ENCODE assay signal across 9 cellular contexts in genomic region chr7:47327698-47328391, GRCh38.
DNase-seq lines count a peak whose midpoint lies in the region; ATAC-seq, FAIRE-seq and TF ChIP-seq lines count a peak whose summit lies in the region.
"Had no signal": no experiment of that assay in that cellular context is flagged by ENCODE, and none has a peak within 500 bp of the region (broad histone marks: within the 10 kb centered on the region; RNA-seq: fewer than 3 reads in every experiment).

No MANE protein-coding gene starts in this region.

- no peaks in the 10 kb centered on the region for H3K9me3 ChIP-seq in hepatocyte (ENCODE audit: low read depth)
- no peaks in the 10 kb centered on the region for H3K9me3 ChIP-seq in psoas muscle
- H3K9me3 ChIP-seq: neutrophil had no signal

- peak overlapping the region; percentile 75 for H3K4me2 ChIP-seq in hepatocyte

- TF ChIP-seq CTCF in hepatocyte (IDR thresholded peaks at IDR 0.05; ENCODE audit: poor library complexity) (no peak), psoas muscle (IDR thresholded peaks at IDR 0.05) (no peak), D721Med (IDR thresholded peaks at IDR 0.05; ENCODE audit: insufficient read depth, missing control alignments) (no peak)

- peak; percentile 92 for DNase-seq in H7
- peak; percentile 92 for DNase-seq in hepatocyte (ENCODE audit: low spot score)
- peak; percentile 83 to 90 for DNase-seq in psoas muscle
- no peak for DNase-seq in D721Med (ENCODE audit: insufficient read length, low spot score)
- no peak for DNase-seq in DMS114 treated with DMSO at 0.1 percent for 48 hours (lab: John Stamatoyannopoulos, UW; ENCODE audit: unreplicated experiment)

- intact Hi-C loops in psoas muscle (cut with DNase I): no loop called here

- H3K27me3 ChIP-seq in H7 (ENCODE audit: control insufficient read depth, insufficient read depth, low read length): no peaks in the 10 kb centered on the region
- no peaks in the 10 kb centered on the region for H3K27me3 ChIP-seq in hepatocyte
- H3K27me3 ChIP-seq in psoas muscle (ENCODE audit: insufficient read depth in 3 of 3, low read length in 2 of 3): no peaks in the 10 kb centered on the region
- H3K27me3 ChIP-seq: neutrophil had no signal

- H2AFZ ChIP-seq in hepatocyte: no peak overlapping the region

- H4K20me1 ChIP-seq in hepatocyte (ENCODE audit: insufficient read depth, poor library complexity, severe bottlenecking): no peaks in the 10 kb centered on the region

- 11% methylated on average over 23 of the region's 24 CpGs for WGBS in hepatocyte (ENCODE audit: low lambda C conversion rate, missing lambda C conversion rate)
- 8 to 15% (median 10%) methylated on average over 17 to 24 of the region's 24 CpGs for WGBS in psoas muscle, 3 donors

- H3K4me3 ChIP-seq in H7 (ENCODE audit: insufficient read depth, low read depth, low read length) (peak overlapping the region; percentile 31), hepatocyte (no peak overlapping the region), psoas muscle (peak overlapping the region; percentile 41)

- H3K36me3 ChIP-seq in H7 (replicated peaks; ENCODE audit: control insufficient read depth, insufficient read depth, low read length): no peaks in the 10 kb centered on the region
- no peaks in the 10 kb centered on the region for H3K36me3 ChIP-seq in hepatocyte (replicated peaks; ENCODE audit: insufficient read depth, low read depth)
- H3K36me3 ChIP-seq in psoas muscle (ENCODE audit: insufficient read depth in 1 of 2, low read depth in 1 of 2): peaks cover 0 to 8% of the 10 kb centered on the region in 2 donors
- H3K36me3 ChIP-seq: neutrophil had no signal

- no peaks in the 10 kb centered on the region for H3K9me2 ChIP-seq in hepatocyte (replicated peaks; ENCODE audit: insufficient read depth)

- peaks cover 42% of the 10 kb centered on the region for H3K79me2 ChIP-seq in hepatocyte

- H3K27ac ChIP-seq in angular gyrus (ENCODE audit: low read depth, low read length) (peak overlapping the region; percentile 53), hepatocyte (peak overlapping the region; percentile 94), psoas muscle (peak overlapping the region; percentile 61)
- H3K27ac ChIP-seq: neutrophil had no signal

- ATAC-seq in psoas muscle (peak; percentile 74 to 85 (median 82)), HG03469 (IDR thresholded peaks at IDR 0.05; ENCODE audit: unreplicated experiment) (no peak), GM21619 (IDR thresholded peaks at IDR 0.05; ENCODE audit: unreplicated experiment) (no peak)

- FAIRE-seq in D721Med (lab: Jason Lieb, UNC): no peak

- H3K4me1 ChIP-seq in hepatocyte (ENCODE audit: insufficient read depth) (peaks cover 40% of the 10 kb centered on the region), psoas muscle (peaks cover 44% of the 10 kb centered on the region)

Comparison
In these comparisons a context has a peak if more than half of its experiments do, and no peak if none do; other contexts are left out.
1. DNase-seq: peak in H7 (single experiment), hepatocyte (single experiment) and psoas muscle (2 of 2); none in D721Med (single experiment) and DMS114 treated with DMSO at 0.1 percent for 48 hours (single experiment).
2. ATAC-seq: peak in psoas muscle (4 of 4); none in HG03469 (single experiment) and GM21619 (single experiment).
3. Peak in every context shown above with its lines, with median percentiles within 50 percentile points of each other: H3K27ac ChIP-seq.